Comparison of ENCODE assay signal across 1 cellular context in the genomic region with DNA sequence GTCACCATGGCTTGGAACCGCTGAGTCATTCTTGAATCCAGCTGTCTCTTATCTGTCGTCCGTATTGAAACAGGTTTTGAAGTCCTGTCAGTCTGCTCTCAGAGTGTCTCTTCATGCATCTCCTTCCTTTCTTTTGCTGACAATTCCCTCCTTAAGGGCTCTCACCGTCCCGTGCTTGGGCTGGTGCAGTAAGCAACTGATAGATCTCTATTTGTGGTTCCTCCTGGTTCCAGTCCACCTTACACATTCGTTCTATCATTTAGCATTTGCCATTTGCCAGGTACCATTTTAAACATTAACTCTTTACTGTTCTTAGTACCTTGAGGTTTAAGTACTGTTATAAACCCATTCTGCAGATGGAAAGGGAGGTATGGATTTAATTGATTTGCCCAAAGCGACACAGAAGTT.
TF ChIP-seq lines count a peak whose summit lies in the region.

No MANE protein-coding gene starts in this region.

TF ChIP-seq in K562, 482 proteins besides CTCF, POLR2A, EP300 and RAD21 (continued from another document and continues in another):
- TF ChIP-seq, protein P1, sequence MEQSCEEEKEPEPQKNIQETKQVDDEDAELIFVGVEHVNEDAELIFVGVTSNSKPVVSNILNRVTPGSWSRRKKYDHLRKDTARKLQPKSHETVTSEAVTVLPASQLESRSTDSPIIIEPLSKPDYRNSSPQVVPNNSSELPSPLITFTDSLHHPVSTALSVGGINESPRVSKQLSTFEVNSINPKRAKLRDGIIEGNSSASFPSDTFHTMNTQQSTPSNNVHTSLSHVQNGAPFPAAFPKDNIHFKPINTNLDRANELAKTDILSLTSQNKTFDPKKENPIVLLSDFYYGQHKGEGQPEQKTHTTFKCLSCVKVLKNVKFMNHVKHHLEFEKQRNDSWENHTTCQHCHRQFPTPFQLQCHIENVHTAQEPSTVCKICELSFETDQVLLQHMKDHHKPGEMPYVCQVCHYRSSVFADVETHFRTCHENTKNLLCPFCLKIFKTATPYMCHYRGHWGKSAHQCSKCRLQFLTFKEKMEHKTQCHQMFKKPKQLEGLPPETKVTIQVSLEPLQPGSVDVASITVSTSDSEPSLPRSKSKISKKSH (CRISPR knock-in tag; IDR thresholded peaks at IDR 0.05) = no peak
- TF ChIP-seq, protein P2, sequence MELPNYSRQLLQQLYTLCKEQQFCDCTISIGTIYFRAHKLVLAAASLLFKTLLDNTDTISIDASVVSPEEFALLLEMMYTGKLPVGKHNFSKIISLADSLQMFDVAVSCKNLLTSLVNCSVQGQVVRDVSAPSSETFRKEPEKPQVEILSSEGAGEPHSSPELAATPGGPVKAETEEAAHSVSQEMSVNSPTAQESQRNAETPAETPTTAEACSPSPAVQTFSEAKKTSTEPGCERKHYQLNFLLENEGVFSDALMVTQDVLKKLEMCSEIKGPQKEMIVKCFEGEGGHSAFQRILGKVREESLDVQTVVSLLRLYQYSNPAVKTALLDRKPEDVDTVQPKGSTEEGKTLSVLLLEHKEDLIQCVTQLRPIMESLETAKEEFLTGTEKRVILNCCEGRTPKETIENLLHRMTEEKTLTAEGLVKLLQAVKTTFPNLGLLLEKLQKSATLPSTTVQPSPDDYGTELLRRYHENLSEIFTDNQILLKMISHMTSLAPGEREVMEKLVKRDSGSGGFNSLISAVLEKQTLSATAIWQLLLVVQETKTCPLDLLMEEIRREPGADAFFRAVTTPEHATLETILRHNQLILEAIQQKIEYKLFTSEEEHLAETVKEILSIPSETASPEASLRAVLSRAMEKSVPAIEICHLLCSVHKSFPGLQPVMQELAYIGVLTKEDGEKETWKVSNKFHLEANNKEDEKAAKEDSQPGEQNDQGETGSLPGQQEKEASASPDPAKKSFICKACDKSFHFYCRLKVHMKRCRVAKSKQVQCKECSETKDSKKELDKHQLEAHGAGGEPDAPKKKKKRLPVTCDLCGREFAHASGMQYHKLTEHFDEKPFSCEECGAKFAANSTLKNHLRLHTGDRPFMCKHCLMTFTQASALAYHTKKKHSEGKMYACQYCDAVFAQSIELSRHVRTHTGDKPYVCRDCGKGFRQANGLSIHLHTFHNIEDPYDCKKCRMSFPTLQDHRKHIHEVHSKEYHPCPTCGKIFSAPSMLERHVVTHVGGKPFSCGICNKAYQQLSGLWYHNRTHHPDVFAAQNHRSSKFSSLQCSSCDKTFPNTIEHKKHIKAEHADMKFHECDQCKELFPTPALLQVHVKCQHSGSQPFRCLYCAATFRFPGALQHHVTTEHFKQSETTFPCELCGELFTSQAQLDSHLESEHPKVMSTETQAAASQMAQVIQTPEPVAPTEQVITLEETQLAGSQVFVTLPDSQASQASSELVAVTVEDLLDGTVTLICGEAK (IDR thresholded peaks at IDR 0.05) = 0 out of 2 replicates have a peak, but pooled peaks have one; percentile 17
- TF ChIP-seq, protein P2 (CRISPR knock-in tag; IDR thresholded peaks at IDR 0.05) = no peak
- TF ChIP-seq ZNF311 (CRISPR knock-in tag; IDR thresholded peaks at IDR 0.05) (no peak), JUNB (CRISPR knock-in tag; conservative IDR thresholded peaks at IDR 0.05) (no peak), SIN3B (IDR thresholded peaks at IDR 0.05; ENCODE audit: low read depth) (no peak), ZNF3 (CRISPR knock-in tag; IDR thresholded peaks at IDR 0.05) (no peak), SMARCA5 (IDR thresholded peaks at IDR 0.05) (0 out of 2 replicates have a peak, but pooled peaks have one; percentile 38), TFAM (CRISPR knock-in tag; conservative IDR thresholded peaks at IDR 0.05) (no peak), ELF4 (CRISPR knock-in tag; IDR thresholded peaks at IDR 0.05) (no peak), CC2D1A (IDR thresholded peaks at IDR 0.05) (no peak), POLR2AphosphoS5 (IDR thresholded peaks at IDR 0.05; ENCODE audit: control insufficient read depth, insufficient read depth, low read depth, low read length) (peak; percentile 80), ZNF384 (IDR thresholded peaks at IDR 0.05; ENCODE audit: low read depth, low read length) (0 out of 2 replicates have a peak, but pooled peaks have one; percentile 33), PYGO2 (tag; IDR thresholded peaks at IDR 0.05) (no peak), ATF7 (IDR thresholded peaks at IDR 0.05) (peak; percentile 21; the same call in 1 of the 2 replicates)
- TF ChIP-seq, protein P3, sequence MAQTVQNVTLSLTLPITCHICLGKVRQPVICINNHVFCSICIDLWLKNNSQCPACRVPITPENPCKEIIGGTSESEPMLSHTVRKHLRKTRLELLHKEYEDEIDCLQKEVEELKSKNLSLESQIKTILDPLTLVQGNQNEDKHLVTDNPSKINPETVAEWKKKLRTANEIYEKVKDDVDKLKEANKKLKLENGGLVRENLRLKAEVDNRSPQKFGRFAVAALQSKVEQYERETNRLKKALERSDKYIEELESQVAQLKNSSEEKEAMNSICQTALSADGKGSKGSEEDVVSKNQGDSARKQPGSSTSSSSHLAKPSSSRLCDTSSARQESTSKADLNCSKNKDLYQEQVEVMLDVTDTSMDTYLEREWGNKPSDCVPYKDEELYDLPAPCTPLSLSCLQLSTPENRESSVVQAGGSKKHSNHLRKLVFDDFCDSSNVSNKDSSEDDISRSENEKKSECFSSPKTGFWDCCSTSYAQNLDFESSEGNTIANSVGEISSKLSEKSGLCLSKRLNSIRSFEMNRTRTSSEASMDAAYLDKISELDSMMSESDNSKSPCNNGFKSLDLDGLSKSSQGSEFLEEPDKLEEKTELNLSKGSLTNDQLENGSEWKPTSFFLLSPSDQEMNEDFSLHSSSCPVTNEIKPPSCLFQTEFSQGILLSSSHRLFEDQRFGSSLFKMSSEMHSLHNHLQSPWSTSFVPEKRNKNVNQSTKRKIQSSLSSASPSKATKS (CRISPR knock-in tag; IDR thresholded peaks at IDR 0.05) = no peak
- TF ChIP-seq, protein P4, sequence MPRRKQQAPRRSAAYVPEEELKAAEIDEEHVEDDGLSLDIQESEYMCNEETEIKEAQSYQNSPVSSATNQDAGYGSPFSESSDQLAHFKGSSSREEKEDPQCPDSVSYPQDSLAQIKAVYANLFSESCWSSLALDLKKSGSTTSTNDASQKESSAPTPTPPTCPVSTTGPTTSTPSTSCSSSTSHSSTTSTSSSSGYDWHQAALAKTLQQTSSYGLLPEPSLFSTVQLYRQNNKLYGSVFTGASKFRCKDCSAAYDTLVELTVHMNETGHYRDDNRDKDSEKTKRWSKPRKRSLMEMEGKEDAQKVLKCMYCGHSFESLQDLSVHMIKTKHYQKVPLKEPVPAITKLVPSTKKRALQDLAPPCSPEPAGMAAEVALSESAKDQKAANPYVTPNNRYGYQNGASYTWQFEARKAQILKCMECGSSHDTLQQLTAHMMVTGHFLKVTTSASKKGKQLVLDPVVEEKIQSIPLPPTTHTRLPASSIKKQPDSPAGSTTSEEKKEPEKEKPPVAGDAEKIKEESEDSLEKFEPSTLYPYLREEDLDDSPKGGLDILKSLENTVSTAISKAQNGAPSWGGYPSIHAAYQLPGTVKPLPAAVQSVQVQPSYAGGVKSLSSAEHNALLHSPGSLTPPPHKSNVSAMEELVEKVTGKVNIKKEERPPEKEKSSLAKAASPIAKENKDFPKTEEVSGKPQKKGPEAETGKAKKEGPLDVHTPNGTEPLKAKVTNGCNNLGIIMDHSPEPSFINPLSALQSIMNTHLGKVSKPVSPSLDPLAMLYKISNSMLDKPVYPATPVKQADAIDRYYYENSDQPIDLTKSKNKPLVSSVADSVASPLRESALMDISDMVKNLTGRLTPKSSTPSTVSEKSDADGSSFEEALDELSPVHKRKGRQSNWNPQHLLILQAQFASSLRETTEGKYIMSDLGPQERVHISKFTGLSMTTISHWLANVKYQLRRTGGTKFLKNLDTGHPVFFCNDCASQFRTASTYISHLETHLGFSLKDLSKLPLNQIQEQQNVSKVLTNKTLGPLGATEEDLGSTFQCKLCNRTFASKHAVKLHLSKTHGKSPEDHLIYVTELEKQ (CRISPR knock-in tag; IDR thresholded peaks at IDR 0.05) = no peak
- TF ChIP-seq, protein P5, sequence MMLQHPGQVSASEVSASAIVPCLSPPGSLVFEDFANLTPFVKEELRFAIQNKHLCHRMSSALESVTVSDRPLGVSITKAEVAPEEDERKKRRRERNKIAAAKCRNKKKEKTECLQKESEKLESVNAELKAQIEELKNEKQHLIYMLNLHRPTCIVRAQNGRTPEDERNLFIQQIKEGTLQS (IDR thresholded peaks at IDR 0.05) = peak; percentile 89
- TF ChIP-seq, protein P5 (CRISPR knock-in tag; conservative IDR thresholded peaks at IDR 0.05) = no peak
- TF ChIP-seq, protein P6, sequence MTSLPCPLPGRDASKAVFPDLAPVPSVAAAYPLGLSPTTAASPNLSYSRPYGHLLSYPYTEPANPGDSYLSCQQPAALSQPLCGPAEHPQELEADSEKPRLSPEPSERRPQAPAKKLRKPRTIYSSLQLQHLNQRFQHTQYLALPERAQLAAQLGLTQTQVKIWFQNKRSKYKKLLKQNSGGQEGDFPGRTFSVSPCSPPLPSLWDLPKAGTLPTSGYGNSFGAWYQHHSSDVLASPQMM (CRISPR knock-in tag; IDR thresholded peaks at IDR 0.05) = no peak
- TF ChIP-seq, protein P7, sequence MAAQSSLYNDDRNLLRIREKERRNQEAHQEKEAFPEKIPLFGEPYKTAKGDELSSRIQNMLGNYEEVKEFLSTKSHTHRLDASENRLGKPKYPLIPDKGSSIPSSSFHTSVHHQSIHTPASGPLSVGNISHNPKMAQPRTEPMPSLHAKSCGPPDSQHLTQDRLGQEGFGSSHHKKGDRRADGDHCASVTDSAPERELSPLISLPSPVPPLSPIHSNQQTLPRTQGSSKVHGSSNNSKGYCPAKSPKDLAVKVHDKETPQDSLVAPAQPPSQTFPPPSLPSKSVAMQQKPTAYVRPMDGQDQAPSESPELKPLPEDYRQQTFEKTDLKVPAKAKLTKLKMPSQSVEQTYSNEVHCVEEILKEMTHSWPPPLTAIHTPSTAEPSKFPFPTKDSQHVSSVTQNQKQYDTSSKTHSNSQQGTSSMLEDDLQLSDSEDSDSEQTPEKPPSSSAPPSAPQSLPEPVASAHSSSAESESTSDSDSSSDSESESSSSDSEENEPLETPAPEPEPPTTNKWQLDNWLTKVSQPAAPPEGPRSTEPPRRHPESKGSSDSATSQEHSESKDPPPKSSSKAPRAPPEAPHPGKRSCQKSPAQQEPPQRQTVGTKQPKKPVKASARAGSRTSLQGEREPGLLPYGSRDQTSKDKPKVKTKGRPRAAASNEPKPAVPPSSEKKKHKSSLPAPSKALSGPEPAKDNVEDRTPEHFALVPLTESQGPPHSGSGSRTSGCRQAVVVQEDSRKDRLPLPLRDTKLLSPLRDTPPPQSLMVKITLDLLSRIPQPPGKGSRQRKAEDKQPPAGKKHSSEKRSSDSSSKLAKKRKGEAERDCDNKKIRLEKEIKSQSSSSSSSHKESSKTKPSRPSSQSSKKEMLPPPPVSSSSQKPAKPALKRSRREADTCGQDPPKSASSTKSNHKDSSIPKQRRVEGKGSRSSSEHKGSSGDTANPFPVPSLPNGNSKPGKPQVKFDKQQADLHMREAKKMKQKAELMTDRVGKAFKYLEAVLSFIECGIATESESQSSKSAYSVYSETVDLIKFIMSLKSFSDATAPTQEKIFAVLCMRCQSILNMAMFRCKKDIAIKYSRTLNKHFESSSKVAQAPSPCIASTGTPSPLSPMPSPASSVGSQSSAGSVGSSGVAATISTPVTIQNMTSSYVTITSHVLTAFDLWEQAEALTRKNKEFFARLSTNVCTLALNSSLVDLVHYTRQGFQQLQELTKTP (IDR thresholded peaks at IDR 0.05; ENCODE audit: low read depth in 1 of 2, partially characterized antibody in 2 of 2) = peak in 1 of 2 experiments; percentile 38
- TF ChIP-seq, protein P8, sequence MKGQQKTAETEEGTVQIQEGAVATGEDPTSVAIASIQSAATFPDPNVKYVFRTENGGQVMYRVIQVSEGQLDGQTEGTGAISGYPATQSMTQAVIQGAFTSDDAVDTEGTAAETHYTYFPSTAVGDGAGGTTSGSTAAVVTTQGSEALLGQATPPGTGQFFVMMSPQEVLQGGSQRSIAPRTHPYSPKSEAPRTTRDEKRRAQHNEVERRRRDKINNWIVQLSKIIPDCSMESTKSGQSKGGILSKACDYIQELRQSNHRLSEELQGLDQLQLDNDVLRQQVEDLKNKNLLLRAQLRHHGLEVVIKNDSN (CRISPR knock-in tag; IDR thresholded peaks at IDR 0.05) = no peak
- TF ChIP-seq, protein P9, sequence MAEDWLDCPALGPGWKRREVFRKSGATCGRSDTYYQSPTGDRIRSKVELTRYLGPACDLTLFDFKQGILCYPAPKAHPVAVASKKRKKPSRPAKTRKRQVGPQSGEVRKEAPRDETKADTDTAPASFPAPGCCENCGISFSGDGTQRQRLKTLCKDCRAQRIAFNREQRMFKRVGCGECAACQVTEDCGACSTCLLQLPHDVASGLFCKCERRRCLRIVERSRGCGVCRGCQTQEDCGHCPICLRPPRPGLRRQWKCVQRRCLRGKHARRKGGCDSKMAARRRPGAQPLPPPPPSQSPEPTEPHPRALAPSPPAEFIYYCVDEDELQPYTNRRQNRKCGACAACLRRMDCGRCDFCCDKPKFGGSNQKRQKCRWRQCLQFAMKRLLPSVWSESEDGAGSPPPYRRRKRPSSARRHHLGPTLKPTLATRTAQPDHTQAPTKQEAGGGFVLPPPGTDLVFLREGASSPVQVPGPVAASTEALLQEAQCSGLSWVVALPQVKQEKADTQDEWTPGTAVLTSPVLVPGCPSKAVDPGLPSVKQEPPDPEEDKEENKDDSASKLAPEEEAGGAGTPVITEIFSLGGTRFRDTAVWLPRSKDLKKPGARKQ (CRISPR knock-in tag; IDR thresholded peaks at IDR 0.05) = no peak
